13 cellular contexts compared by ENCODE assay signal in the genomic region with DNA sequence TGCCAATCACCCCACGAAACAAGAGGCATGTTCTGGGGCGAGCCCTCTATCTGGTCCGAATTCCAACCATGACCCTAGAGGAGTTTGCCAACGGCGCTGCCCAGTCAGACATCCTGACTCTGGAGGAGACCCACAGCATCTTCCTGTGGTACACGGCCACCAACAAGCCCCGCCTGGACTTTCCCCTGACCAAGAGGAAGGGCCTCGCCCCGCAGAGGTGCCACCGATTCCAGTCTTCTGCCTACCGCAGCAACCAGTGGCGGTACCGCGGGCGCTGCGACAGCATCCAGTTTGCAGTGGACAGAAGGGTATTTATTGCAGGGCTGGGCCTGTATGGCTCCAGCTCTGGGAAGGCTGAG. TPM values are rescaled to one million over a fixed set of nuclear protein-coding genes. Genes with fewer than 3 reads are reported as not detected.
DNase-seq lines count a peak whose midpoint lies in the region; ATAC-seq and TF ChIP-seq lines count a peak whose summit lies in the region.
"Had no signal": no experiment of that assay in that cellular context is flagged by ENCODE, and none has a peak within 500 bp of the region (broad histone marks: within the 10 kb centered on the region; RNA-seq: fewer than 3 reads in every experiment).

No MANE protein-coding gene starts in this region.

- H3K4me3 ChIP-seq in CD4-positive, alpha-beta memory T cell (ENCODE audit: low read length in 2 of 2), result no peak overlapping the region
- H3K4me3 ChIP-seq in neural progenitor cell (no peak overlapping the region), sigmoid colon (no peak overlapping the region)
- H3K4me3 ChIP-seq: cardiac muscle cell had no signal

- H3K27me3 ChIP-seq in CD4-positive, alpha-beta memory T cell (ENCODE audit: insufficient read depth, low read length), result no peaks in the 10 kb centered on the region
- H3K27me3 ChIP-seq in neural progenitor cell, result peaks cover 7% of the 10 kb centered on the region
- H3K27me3 ChIP-seq in sigmoid colon, result no peaks in the 10 kb centered on the region
- H3K27me3 ChIP-seq: cardiac muscle cell had no signal

- CTCF ChIA-PET in CD4-positive, alpha-beta memory T cell (lab: Charles Lee; ENCODE audit: partially characterized antibody), result no interaction called here

- no peak overlapping the region for H3K4me2 ChIP-seq in neural progenitor cell

- peaks cover 0 to 27% of the 10 kb centered on the region in 2 donors for H3K36me3 Mint-ChIP-seq in CD4-positive, alpha-beta memory T cell
- H3K36me3 Mint-ChIP-seq in HFFc6 (ENCODE audit: low read depth), result peaks cover 17% of the 10 kb centered on the region; the same call in 1 of the 2 replicates
- H3K36me3 Mint-ChIP-seq in chondrocyte (ENCODE audit: low read depth), result peaks cover 7% of the 10 kb centered on the region
- peaks cover 17% of the 10 kb centered on the region for H3K36me3 Mint-ChIP-seq in neural progenitor cell

- H3K9ac ChIP-seq in neural progenitor cell, result no peak overlapping the region

- H3K4me1 Mint-ChIP-seq in CD4-positive, alpha-beta memory T cell, result peaks cover 15 to 44% (median 19%) of the 10 kb centered on the region in 4 donors
- H3K4me1 Mint-ChIP-seq in HFFc6 (ENCODE audit: low read depth) (peaks cover 37% of the 10 kb centered on the region), chondrocyte (ENCODE audit: low read depth) (peaks cover 38% of the 10 kb centered on the region), neural progenitor cell (peaks cover 4% of the 10 kb centered on the region)

- peak overlapping the region; percentile 30 to 80 (median 64) for H3K4me3 Mint-ChIP-seq in CD4-positive, alpha-beta memory T cell
- H3K4me3 Mint-ChIP-seq in HFFc6, result peak overlapping the region; percentile 85
- peak overlapping the region; percentile 22 for H3K4me3 Mint-ChIP-seq in chondrocyte (ENCODE audit: unreplicated experiment)
- H3K4me3 Mint-ChIP-seq in neural progenitor cell, result peak overlapping the region; percentile 86

- no peak for TF ChIP-seq POLR2A in sigmoid colon (IDR thresholded peaks at IDR 0.05)

- no peak overlapping the region for H3K27ac ChIP-seq in CD4-positive, alpha-beta memory T cell (ENCODE audit: low read depth, low read length)
- no peak overlapping the region for H3K27ac ChIP-seq in neural progenitor cell
- H3K27ac ChIP-seq in sigmoid colon, result peak overlapping the region in 2 of 4 donors; percentile 88 to 96
- H3K27ac ChIP-seq: cardiac muscle cell had no signal

- H3K9me3 Mint-ChIP-seq in CD4-positive, alpha-beta memory T cell, result no peaks in the 10 kb centered on the region
- H3K9me3 Mint-ChIP-seq in HFFc6 (no peaks in the 10 kb centered on the region), chondrocyte (ENCODE audit: low read depth) (no peaks in the 10 kb centered on the region), neural progenitor cell (no peaks in the 10 kb centered on the region)

- no peak overlapping the region for H2AFZ ChIP-seq in neural progenitor cell (replicated peaks)

- no peak for TF ChIP-seq EP300 in sigmoid colon (IDR thresholded peaks at IDR 0.05)

- peaks cover 24% of the 10 kb centered on the region for H3K79me2 ChIP-seq in neural progenitor cell (ENCODE audit: low read depth)

- H3K27ac Mint-ChIP-seq in CD4-positive, alpha-beta memory T cell, result peak overlapping the region; percentile 53 to 91 (median 78)
- H3K27ac Mint-ChIP-seq in HFFc6, result no peak overlapping the region
- no peak overlapping the region for H3K27ac Mint-ChIP-seq in chondrocyte (ENCODE audit: unreplicated experiment)
- H3K27ac Mint-ChIP-seq in neural progenitor cell, result no peak overlapping the region

- no peaks in the 10 kb centered on the region for H3K27me3 Mint-ChIP-seq in CD4-positive, alpha-beta memory T cell
- H3K27me3 Mint-ChIP-seq in HFFc6 (ENCODE audit: insufficient read depth) (peaks cover 2% of the 10 kb centered on the region; the same call in 1 of the 2 replicates), chondrocyte (ENCODE audit: low read depth) (no peaks in the 10 kb centered on the region), neural progenitor cell (ENCODE audit: insufficient read depth, low read depth) (peaks cover 4% of the 10 kb centered on the region)

- peaks cover 37% of the 10 kb centered on the region for H4K20me1 ChIP-seq in neural progenitor cell (ENCODE audit: low read depth)

- POLR2A ChIA-PET in CD4-positive, alpha-beta memory T cell (lab: Charles Lee; ENCODE audit: partially characterized antibody), result interaction anchor here (2.3 kb wide), 1 partner anchor 44 kb away, joined by 14 read pairs; no protein-coding TSS in a partner anchor

- H3F3A ChIP-seq in neural progenitor cell (ENCODE audit: low read depth), result peaks cover 11% of the 10 kb centered on the region

- no peak for ATAC-seq in GM21367 (IDR thresholded peaks at IDR 0.05; ENCODE audit: unreplicated experiment)

- peaks cover 10% of the 10 kb centered on the region for H3K36me3 ChIP-seq in CD4-positive, alpha-beta memory T cell (ENCODE audit: insufficient read depth, low read length)
- no peaks in the 10 kb centered on the region for H3K36me3 ChIP-seq in neural progenitor cell
- H3K36me3 ChIP-seq in sigmoid colon, result peaks cover 0 to 36% (median 10%) of the 10 kb centered on the region in 4 donors

- DNase-seq in CD4-positive, alpha-beta memory T cell, result peak in 1 of 5 donors; percentile 33
- no peak for DNase-seq in HFFc6
- DNase-seq in chondrocyte (ENCODE audit: low spot score), result no peak
- no peak for DNase-seq in neural progenitor cell (ENCODE audit: low spot score)
- no peak for DNase-seq in sigmoid colon
- no peak for DNase-seq in NCI-H146 (lab: John Stamatoyannopoulos, UW)
- DNase-seq: midbrain, NCI-H1092, NCI-H446 treated with DMSO at 0.1 percent for 48 hours, T-helper 9 cell had no signal

- peaks cover 19% of the 10 kb centered on the region for H3K4me1 ChIP-seq in CD4-positive, alpha-beta memory T cell (ENCODE audit: insufficient read depth, low read length)
- H3K4me1 ChIP-seq in neural progenitor cell, result peaks cover 10% of the 10 kb centered on the region
- H3K4me1 ChIP-seq in sigmoid colon, result peaks cover 0 to 27% (median 20%) of the 10 kb centered on the region in 4 donors

- TF ChIP-seq CTCF in HFFc6 (IDR thresholded peaks at IDR 0.05) (no peak), chondrocyte (IDR thresholded peaks at IDR 0.05) (no peak), neural progenitor cell (IDR thresholded peaks at IDR 0.05) (no peak), sigmoid colon (IDR thresholded peaks at IDR 0.05) (no peak)

- intact Hi-C loops in CD4-positive, alpha-beta memory T cell (cut with micrococcal nuclease), result no loop called here
- intact Hi-C loops in sigmoid colon (cut with DNase I), result no loop called here

- H3K9me3 ChIP-seq in CD4-positive, alpha-beta memory T cell (ENCODE audit: control insufficient read depth in 1 of 2, low read length in 2 of 2), result no peaks in the 10 kb centered on the region
- no peaks in the 10 kb centered on the region for H3K9me3 ChIP-seq in neural progenitor cell (ENCODE audit: low read depth)
- no peaks in the 10 kb centered on the region for H3K9me3 ChIP-seq in sigmoid colon
- H3K9me3 ChIP-seq: thoracic aorta had no signal

- WGBS in sigmoid colon, 2 donors, result 92 to 95% methylated on average over 16 of the region's 16 CpGs

RNA-seq across cellular contexts. Expression of a gene that starts 1.7 kb away (rescaled TPM):
- 10 to 100 TPM; 52.0 to 56.7 TPM for total RNA-seq in CD4-positive, alpha-beta memory T cell
- 10 to 100 TPM in 1 of 2 donors, 1 to 10 TPM in 1; 5.4 to 17.4 TPM for polyA plus RNA-seq in CD4-positive, alpha-beta memory T cell
- 10 to 100 TPM; 44.3 to 58.6 (median 53.2) TPM for total RNA-seq in HFFc6 (2021; fragmentation: NEBNext Ultra II Directional; extraction: Animal tissue kit (Norgen Biotek cat#: 25700))
- total RNA-seq in chondrocyte (52.7 to 54.3 TPM (median 53.1 TPM) in 3 replicates), neural progenitor cell (ENCODE audit: low replicate concordance) (9.0 and 15.0 TPM in 2 replicates), sigmoid colon (10 to 100 TPM; 31.3 to 46.7 (median 37.1) TPM)
- polyA plus RNA-seq in sigmoid colon, result 10 to 100 TPM; 39.8 to 63.7 (median 51.1) TPM

RNA-seq across cellular contexts. Expression of a gene that starts 50.8 kb away (rescaled TPM):
- total RNA-seq in CD4-positive, alpha-beta memory T cell, result 10 to 100 TPM; 49.7 to 56.0 TPM
- polyA plus RNA-seq in CD4-positive, alpha-beta memory T cell, result 10 to 100 TPM in 1 of 2 donors, 1 to 10 TPM in 1; 3.0 to 10.2 TPM
- 10 to 100 TPM; 20.1 to 25.8 (median 21.8) TPM for total RNA-seq in HFFc6 (2021; fragmentation: NEBNext Ultra II Directional; extraction: Animal tissue kit (Norgen Biotek cat#: 25700))
- total RNA-seq in chondrocyte (26.1 to 31.0 TPM (median 26.2 TPM) in 3 replicates), neural progenitor cell (ENCODE audit: low replicate concordance) (16.9 and 40.5 TPM in 2 replicates), sigmoid colon (10 to 100 TPM; 19.3 to 39.2 (median 28.5) TPM)
- polyA plus RNA-seq in sigmoid colon, result 10 to 100 TPM in 2 of 3 donors, 1 to 10 TPM in 1; 9.0 to 23.7 (median 12.6) TPM

Comparison
In these comparisons a context has a peak if more than half of its experiments do, and no peak if none do; other contexts are left out.
1. H3K27ac Mint-ChIP-seq: peak in CD4-positive, alpha-beta memory T cell (7 of 7); none in HFFc6 (single experiment), chondrocyte (single experiment) and neural progenitor cell (single experiment).
2. H3K4me3 Mint-ChIP-seq: peak in every context shown above with its lines; median percentile 86 in neural progenitor cell; 85 in HFFc6; 64 in CD4-positive, alpha-beta memory T cell; 22 in chondrocyte.